Comparison of ENCODE assay signal across 14 cellular contexts in the genomic region with DNA sequence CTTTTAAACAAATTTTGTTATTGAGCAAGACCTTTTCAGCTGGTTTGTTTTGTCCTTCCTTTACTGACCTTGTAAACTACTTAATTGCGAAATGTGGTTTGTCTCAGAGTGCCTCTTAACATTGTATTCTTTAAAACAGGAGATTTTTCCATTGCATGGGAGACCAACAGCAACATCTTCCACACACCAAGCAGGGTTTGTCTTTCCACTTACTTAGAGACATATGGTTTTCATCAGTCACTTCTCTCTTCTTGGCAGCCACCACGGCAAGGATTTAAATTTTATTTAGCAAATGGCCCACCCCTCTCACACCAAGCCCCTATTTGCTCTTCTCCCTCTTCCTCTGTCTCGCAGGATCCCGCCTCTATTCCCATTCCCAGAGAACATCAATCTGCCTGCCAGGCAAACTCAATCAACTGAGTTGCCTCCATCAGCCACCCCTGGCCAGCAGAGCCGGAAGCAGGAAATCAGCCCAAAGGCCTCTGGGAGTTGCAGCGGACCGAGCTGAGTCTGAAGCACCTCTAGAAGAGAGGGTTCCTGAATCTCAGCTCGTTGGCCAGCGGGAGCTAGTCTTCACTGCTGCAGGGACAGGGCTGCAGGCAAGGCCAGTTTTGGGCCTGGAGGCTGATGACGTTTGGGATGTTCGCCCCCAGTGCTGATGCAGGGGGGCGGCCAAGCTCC. TPM values are rescaled to one million over a fixed set of nuclear protein-coding genes. Genes with fewer than 3 reads are reported as not detected.
DNase-seq lines count a peak whose midpoint lies in the region; ATAC-seq, FAIRE-seq and TF ChIP-seq lines count a peak whose summit lies in the region.
"Had no signal": no experiment of that assay in that cellular context is flagged by ENCODE, and none has a peak within 500 bp of the region (broad histone marks: within the 10 kb centered on the region; RNA-seq: fewer than 3 reads in every experiment).

No MANE protein-coding gene starts in this region.

- no peak overlapping the region for H2AK5ac ChIP-seq in neuronal stem cell (ENCODE audit: low read depth, low read length)

- no peak overlapping the region for H2BK15ac ChIP-seq in neuronal stem cell (ENCODE audit: low read length)

- no peak overlapping the region for H2BK12ac ChIP-seq in neuronal stem cell (ENCODE audit: low read length)

- peaks cover 0 to 21% (median 0%) of the 10 kb centered on the region in 4 donors for H3K27me3 ChIP-seq in esophagus squamous epithelium
- no peaks in the 10 kb centered on the region for H3K27me3 ChIP-seq in neuronal stem cell (ENCODE audit: control insufficient read depth in 3 of 3, insufficient read depth in 3 of 3, low read depth in 1 of 3, low read length in 3 of 3)

- no peak overlapping the region for H3K4ac ChIP-seq in neuronal stem cell (ENCODE audit: low read length)

- H3K4me3 ChIP-seq in A549, result no peak overlapping the region
- peak overlapping the region in 1 of 4 donors; percentile 21 for H3K4me3 ChIP-seq in esophagus squamous epithelium
- H3K4me3 ChIP-seq in neuronal stem cell (ENCODE audit: low read length in 2 of 2), result no peak overlapping the region

- H4K91ac ChIP-seq in neuronal stem cell (ENCODE audit: low read depth, low read length, poor library complexity), result peak overlapping the region; percentile 74

- TF ChIP-seq POLR2A in A549 (IDR thresholded peaks at IDR 0.05; ENCODE audit: low read length) (no peak), esophagus squamous epithelium (IDR thresholded peaks at IDR 0.05) (no peak)

- H2AFZ ChIP-seq in neuronal stem cell (ENCODE audit: low read length), result peak overlapping the region; percentile 66

- no peak overlapping the region for H2BK5ac ChIP-seq in neuronal stem cell (ENCODE audit: low read length)

- intact Hi-C loops in esophagus squamous epithelium (cut with DNase I), result no loop called here

- H3K4me1 ChIP-seq in A549 (no peaks in the 10 kb centered on the region), esophagus squamous epithelium (peaks cover 0 to 29% (median 6%) of the 10 kb centered on the region in 3 donors), neuronal stem cell (ENCODE audit: control insufficient read depth in 2 of 2, insufficient read depth in 1 of 2, low read depth in 1 of 2, low read length in 2 of 2) (peaks cover 7 to 9% of the 10 kb centered on the region in 2 donors)

- no peak for ATAC-seq in A549
- ATAC-seq in HG03469 (IDR thresholded peaks at IDR 0.05; ENCODE audit: unreplicated experiment), result no peak

- no peaks in the 10 kb centered on the region for H3K79me1 ChIP-seq in neuronal stem cell (ENCODE audit: low read depth, low read length)

- H2BK120ac ChIP-seq in neuronal stem cell (ENCODE audit: low read depth, low read length), result no peak overlapping the region

- H3K9ac ChIP-seq in neuronal stem cell (ENCODE audit: low read depth, low read length, poor library complexity), result no peak overlapping the region

- POLR2A ChIA-PET in A549 (lab: Yijun Ruan, JAX), result no interaction called here

- H3K27ac Mint-ChIP-seq in HFFc6, result no peak overlapping the region; the same call in 1 of the 2 replicates

- no peak overlapping the region for H3K14ac ChIP-seq in neuronal stem cell (ENCODE audit: low read length)

- H3K27me3 Mint-ChIP-seq in HFFc6 (ENCODE audit: insufficient read depth), result peaks cover 58% of the 10 kb centered on the region

- DNase-seq in A549 (ENCODE audit: low read depth in 1 of 2, low spot score in 1 of 2) (no peak), HFFc6 (peak; percentile 23), esophagus squamous epithelium (lab: John Stamatoyannopoulos, UW) (no peak), neuronal stem cell (ENCODE audit: low spot score) (no peak), NCI-H1694 treated with DMSO at 0.1 percent for 48 hours (lab: John Stamatoyannopoulos, UW) (no peak), NOMO-1 (lab: John Stamatoyannopoulos, UW; ENCODE audit: unreplicated experiment in 2 of 2) (no peak)
- no peak for DNase-seq in activated naive CD4-positive, alpha-beta T cell treated with anti-CD3 and anti-CD28 coated beads, Interleukin-2, amount 50 U/mL, for 16 hours
- DNase-seq: left cardiac atrium, T-helper 2 cell had no signal

- TF ChIP-seq EP300 in A549 (IDR thresholded peaks at IDR 0.05), result no peak

- WGBS in A549 (ENCODE audit: missing lambda C conversion rate), result 83% methylated on average over 12 of the region's 12 CpGs
- 59 to 62% methylated on average over 6 to 9 of the region's 12 CpGs for WGBS in esophagus squamous epithelium, 2 donors
- no CpG with 5 or more reads among the region's 12 CpGs for WGBS in neuronal stem cell (ENCODE audit: extremely low coverage in 2 of 2, insufficient read length in 2 of 2, insufficient replicate concordance in 1 of 2), 2 donors

- H3K9me3 ChIP-seq in A549 (no peaks in the 10 kb centered on the region), esophagus squamous epithelium (no peaks in the 10 kb centered on the region), neuronal stem cell (replicated peaks in 1 of 2; ENCODE audit: control insufficient read depth in 2 of 2, insufficient read depth in 1 of 2, low read depth in 1 of 2, low read length in 2 of 2) (peaks cover 0 to 3% of the 10 kb centered on the region in 2 donors)

- TF ChIP-seq CTCF in A549 (IDR thresholded peaks at IDR 0.05), result no peak
- TF ChIP-seq CTCF in HFFc6 (IDR thresholded peaks at IDR 0.05), result no peak
- no peak for TF ChIP-seq CTCF in esophagus squamous epithelium (IDR thresholded peaks at IDR 0.05)

- FAIRE-seq in A549 (lab: Jason Lieb, UNC), result no peak
- FAIRE-seq: astrocyte had no signal

- TF ChIP-seq RAD21 in A549 (conservative IDR thresholded peaks at IDR 0.05 in 1 of 2, IDR thresholded peaks at IDR 0.05 in 1 of 2), result no peak

- peaks cover 8% of the 10 kb centered on the region; the same call in 1 of the 2 replicates for H3K4me1 Mint-ChIP-seq in HFFc6 (ENCODE audit: low read depth)

- H4K8ac ChIP-seq in neuronal stem cell (ENCODE audit: low read depth, low read length), result no peak overlapping the region

- no peaks in the 10 kb centered on the region for H3K36me3 ChIP-seq in esophagus squamous epithelium
- no peaks in the 10 kb centered on the region for H3K36me3 ChIP-seq in neuronal stem cell (replicated peaks in 1 of 2; ENCODE audit: control insufficient read depth in 2 of 2, insufficient read depth in 2 of 2, low read length in 2 of 2)

- CTCF ChIA-PET in A549 (lab: Yijun Ruan, JAX), result interaction anchor here (2.3 kb wide), 1 partner anchor 94 kb away, joined by 13 read pairs; no protein-coding TSS in a partner anchor

- no peak overlapping the region for H3K4me2 ChIP-seq in A549
- H3K4me2 ChIP-seq in neuronal stem cell (ENCODE audit: insufficient read depth, low read length, poor library complexity, severe bottlenecking), result no peak overlapping the region

- H3K4me3 Mint-ChIP-seq in HFFc6, result no peak overlapping the region; the same call in 1 of the 2 replicates

- no peak overlapping the region for H3K18ac ChIP-seq in neuronal stem cell (ENCODE audit: low read length)

- H3K9me3 Mint-ChIP-seq in HFFc6, result no peaks in the 10 kb centered on the region

- no peaks in the 10 kb centered on the region for H3K36me3 Mint-ChIP-seq in HFFc6 (ENCODE audit: low read depth)

- H3K23ac ChIP-seq in neuronal stem cell (ENCODE audit: low read depth, low read length, poor library complexity), result no peak overlapping the region

- H3K27ac ChIP-seq in A549 (peak overlapping the region in 1 of 2 experiments; percentile 36; a peak in 2 of 6 replicates), esophagus squamous epithelium (peak overlapping the region in 3 of 4 donors; percentile 42 to 81 (median 77)), neuronal stem cell (replicated peaks; ENCODE audit: low read length) (no peak overlapping the region)
- H3K27ac ChIP-seq: C4-2B had no signal

TF ChIP-seq in A549, 52 proteins besides CTCF, POLR2A, EP300 and RAD21:
- TF ChIP-seq RNF2 (IDR thresholded peaks at IDR 0.05; ENCODE audit: borderline replicate concordance, low read depth) (no peak), CEBPB (IDR thresholded peaks at IDR 0.05) (peak; percentile 32 to 46; a peak in 2 of 4 replicates), KDM5A (IDR thresholded peaks at IDR 0.05) (no peak), EHMT2 (IDR thresholded peaks at IDR 0.05; ENCODE audit: low read depth) (no peak)
- TF ChIP-seq, protein P1, sequence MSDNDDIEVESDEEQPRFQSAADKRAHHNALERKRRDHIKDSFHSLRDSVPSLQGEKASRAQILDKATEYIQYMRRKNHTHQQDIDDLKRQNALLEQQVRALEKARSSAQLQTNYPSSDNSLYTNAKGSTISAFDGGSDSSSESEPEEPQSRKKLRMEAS (IDR thresholded peaks at IDR 0.05), result no peak
- TF ChIP-seq, protein P2, sequence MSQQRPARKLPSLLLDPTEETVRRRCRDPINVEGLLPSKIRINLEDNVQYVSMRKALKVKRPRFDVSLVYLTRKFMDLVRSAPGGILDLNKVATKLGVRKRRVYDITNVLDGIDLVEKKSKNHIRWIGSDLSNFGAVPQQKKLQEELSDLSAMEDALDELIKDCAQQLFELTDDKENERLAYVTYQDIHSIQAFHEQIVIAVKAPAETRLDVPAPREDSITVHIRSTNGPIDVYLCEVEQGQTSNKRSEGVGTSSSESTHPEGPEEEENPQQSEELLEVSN (IDR thresholded peaks at IDR 0.05; ENCODE audit: borderline replicate concordance, low read depth), result no peak

RNA-seq across cellular contexts. Expression of a gene that starts 11.3 kb away (rescaled TPM):
- polyA plus RNA-seq in A549 (2011; rRNA removed) (1.0 and 2.7 TPM in 2 replicates), A549 (2017; fragmentation: RNase III; extraction: RNeasy Plus Mini Kit Qiagen cat#74134 plus additional on column Dnase treatment) (0.30 to 0.76 TPM in 2 of 3 replicates, not detected in the other)
- polyA plus RNA-seq in A549 (2012; cell fraction: cytosol; rRNA removed), result 0.29 TPM in 2 replicates
- polyA plus RNA-seq in A549 (2012; cell fraction: nucleus; rRNA removed), result 0.24 TPM in 1 of 2 replicates, not detected in the other
- polyA minus RNA-seq in A549 (2011; rRNA and poly(A)+ RNA removed), result 0.58 TPM in 1 of 2 replicates, not detected in the other
- total RNA-seq in HFFc6 (2021; fragmentation: NEBNext Ultra II Directional; extraction: Animal tissue kit (Norgen Biotek cat#: 25700)), result not detected
- total RNA-seq in esophagus squamous epithelium, result under 1 TPM in 1 of 4 donors, not detected in 3; 0.57 TPM
- not detected for polyA plus RNA-seq in neuronal stem cell (2013, experiment 1 of 2)
- polyA plus RNA-seq in neuronal stem cell (2013, experiment 2 of 2), result not detected
- total RNA-seq: astrocyte, fibroblast of lung, pulmonary artery endothelial cell had no signal
- polyA plus RNA-seq: fibroblast of lung had no signal

RNA-seq across cellular contexts. Expression of a gene that starts 40.0 kb away (rescaled TPM):
- polyA plus RNA-seq in A549 (2011; rRNA removed), result 2.8 and 3.5 TPM in 2 replicates
- polyA plus RNA-seq in A549 (2012; cell fraction: cytosol; rRNA removed), result 2.0 and 3.4 TPM in 2 replicates
- 1.7 and 2.9 TPM in 2 replicates for polyA plus RNA-seq in A549 (2012; cell fraction: nucleus; rRNA removed)
- 1.6 to 3.4 TPM (median 2.4 TPM) in 3 replicates for polyA plus RNA-seq in A549 (2017; fragmentation: RNase III; extraction: RNeasy Plus Mini Kit Qiagen cat#74134 plus additional on column Dnase treatment)
- polyA minus RNA-seq in A549 (2011; rRNA and poly(A)+ RNA removed), result 4.1 TPM in 2 replicates
- total RNA-seq in HFFc6 (2021; fragmentation: NEBNext Ultra II Directional; extraction: Animal tissue kit (Norgen Biotek cat#: 25700)), result not detected
- 1 to 10 TPM in 1 of 4 donors, under 1 TPM in 3; 0.66 to 1.6 (median 0.84) TPM for total RNA-seq in esophagus squamous epithelium
- polyA plus RNA-seq in neuronal stem cell (2013, experiment 1 of 2), result 0.03 TPM
- polyA plus RNA-seq in neuronal stem cell (2013, experiment 2 of 2), result 0.01 TPM
- total RNA-seq: pulmonary artery endothelial cell had no signal
- polyA plus RNA-seq: fibroblast of lung had no signal
